9 cellular contexts compared by ENCODE assay signal in the genomic region with DNA sequence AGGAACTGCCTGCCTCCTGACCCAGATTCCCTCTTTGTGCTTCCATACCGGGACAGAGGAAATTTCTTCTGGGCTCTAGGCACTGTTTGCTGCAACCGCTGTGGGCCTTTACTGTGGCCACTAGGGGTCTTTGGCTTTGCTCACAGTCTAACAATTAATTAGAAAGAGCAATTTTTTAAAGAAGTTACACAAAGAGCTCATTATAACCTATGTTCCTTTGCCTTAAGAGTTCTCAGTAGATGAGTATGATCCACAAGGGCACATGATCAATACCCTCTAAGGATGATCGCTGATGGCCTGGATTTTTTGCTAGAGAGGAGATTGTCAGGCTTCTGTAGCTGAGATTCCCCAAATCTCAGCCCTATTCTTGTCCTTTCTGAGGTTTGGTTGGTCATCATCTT.
DNase-seq lines count a peak whose midpoint lies in the region; ATAC-seq, FAIRE-seq and TF ChIP-seq lines count a peak whose summit lies in the region.
"Had no signal": no experiment of that assay in that cellular context is flagged by ENCODE, and none has a peak within 500 bp of the region (broad histone marks: within the 10 kb centered on the region; RNA-seq: fewer than 3 reads in every experiment).

No MANE protein-coding gene starts in this region.

- FAIRE-seq in bronchial epithelial cell (lab: Jason Lieb, UNC): no peak

- H3K4me3 ChIP-seq in bronchial epithelial cell (ENCODE audit: low read depth, low read length): no peak overlapping the region

- ATAC-seq in HG02840 (IDR thresholded peaks at IDR 0.05; ENCODE audit: low FRiP score, unreplicated experiment) (no peak), HG03432 (IDR thresholded peaks at IDR 0.05; ENCODE audit: unreplicated experiment) (no peak)

- no peaks in the 10 kb centered on the region for H3K27me3 ChIP-seq in bronchial epithelial cell (ENCODE audit: control insufficient read depth, insufficient read depth, low read length)
- H3K27me3 ChIP-seq: neutrophil had no signal

- H3K36me3 ChIP-seq in bronchial epithelial cell (ENCODE audit: control insufficient read depth, insufficient read depth, low read length): no peaks in the 10 kb centered on the region
- H3K36me3 ChIP-seq: neutrophil had no signal

- DNase-seq in EH (ENCODE audit: low read depth) (peak; percentile 36), HT-29 (ENCODE audit: low spot score) (peak; percentile 36), bronchial epithelial cell (ENCODE audit: low read depth) (peak; percentile 4), myocyte (ENCODE audit: low read depth) (peak; percentile 11), ecto neural progenitor cell (ENCODE audit: low spot score) (no peak), SHP77 treated with DMSO at 0.1 percent for 48 hours (lab: John Stamatoyannopoulos, UW) (no peak)

- TF ChIP-seq CTCF in bronchial epithelial cell (IDR thresholded peaks at IDR 0.05; ENCODE audit: insufficient read depth, low read length, severe bottlenecking): peak; percentile 50

Comparison
In these comparisons a context has a peak if more than half of its experiments do, and no peak if none do; other contexts are left out.
1. DNase-seq: peak in EH (single experiment), HT-29 (single experiment), bronchial epithelial cell (single experiment) and myocyte (single experiment); none in ecto neural progenitor cell (single experiment) and SHP77 treated with DMSO at 0.1 percent for 48 hours (single experiment).